Comparison of ENCODE assay signal across 10 cellular contexts in the genomic region with DNA sequence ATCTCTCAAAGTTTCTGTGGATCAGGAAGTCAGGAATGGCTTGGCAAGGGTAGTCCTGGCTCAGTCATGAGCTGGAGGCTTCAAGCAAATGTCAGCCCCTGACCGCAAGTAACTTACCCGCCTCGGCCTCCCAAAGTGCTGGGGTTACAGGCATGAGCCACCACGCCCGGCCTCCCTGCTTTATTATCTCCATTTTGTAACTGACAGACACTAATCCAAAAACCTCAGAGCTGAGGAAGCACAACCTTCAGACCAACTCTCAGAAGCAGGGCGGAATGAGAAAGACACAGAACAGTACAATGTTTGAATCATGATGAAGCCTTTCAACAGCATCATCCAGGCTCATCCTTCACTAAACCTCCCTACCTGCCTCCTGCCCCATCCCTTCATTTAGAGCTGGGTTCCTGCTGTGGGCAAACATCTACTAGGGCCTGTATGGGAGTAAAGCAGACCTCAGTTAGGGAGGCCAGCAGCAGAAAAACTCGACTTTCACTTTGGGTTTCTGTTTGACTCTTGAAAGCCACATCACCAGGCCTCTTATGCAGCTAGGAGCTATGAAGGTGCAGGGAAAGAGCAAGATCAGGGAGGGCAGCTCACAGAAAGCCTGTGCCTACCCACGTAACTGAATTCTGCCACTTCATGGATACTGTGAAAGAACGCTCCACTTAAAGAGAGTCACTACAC.
A peak's percentile ranks its signal among the peaks of the same experiment; 100 is the strongest.
DNase-seq lines count a peak whose midpoint lies in the region; ATAC-seq and TF ChIP-seq lines count a peak whose summit lies in the region.
"Had no signal": no experiment of that assay in that cellular context is flagged by ENCODE, and none has a peak within 500 bp of the region (broad histone marks: within the 10 kb centered on the region; RNA-seq: fewer than 3 reads in every experiment).

No MANE protein-coding gene starts in this region.

- no peak overlapping the region for H3K27ac Mint-ChIP-seq in natural killer cell
- H3K27ac Mint-ChIP-seq: stimulated activated naive B cell treated with anti-CD40 and anti-IgM and Interleukin-4, amounts not matched to agents 10 μg/mL and 1 μg/mL and 100 μg/mL, for 72 hours had no signal

- DNase-seq in natural killer cell (no peak), activated gamma-delta T cell (lab: John Stamatoyannopoulos, UW) (no peak), germinal center (ENCODE audit: low spot score) (no peak)
- no peak for DNase-seq in central memory CD4-positive, alpha-beta T cell
- DNase-seq: NCI-H748 treated with DMSO at 0.1 percent for 48 hours; posterior cingulate gyrus; stimulated activated naive B cell treated with anti-CD40 and anti-IgM and Interleukin-4, amounts not matched to agents 10 μg/mL and 1 μg/mL and 100 μg/mL, for 72 hours had no signal

- peaks cover 0 to 6% of the 10 kb centered on the region in 2 donors for H3K4me1 Mint-ChIP-seq in natural killer cell
- H3K4me1 Mint-ChIP-seq: stimulated activated naive B cell treated with anti-CD40 and anti-IgM and Interleukin-4, amounts not matched to agents 10 μg/mL and 1 μg/mL and 100 μg/mL, for 72 hours had no signal

- H3K27me3 Mint-ChIP-seq in natural killer cell (ENCODE audit: low read depth in 2 of 2), result peaks cover 7 to 8% of the 10 kb centered on the region in 2 donors

- H3K36me3 Mint-ChIP-seq in natural killer cell, result no peaks in the 10 kb centered on the region
- H3K36me3 Mint-ChIP-seq: stimulated activated naive B cell treated with anti-CD40 and anti-IgM and Interleukin-4, amounts not matched to agents 10 μg/mL and 1 μg/mL and 100 μg/mL, for 72 hours had no signal

- intact Hi-C loops in natural killer cell (cut with micrococcal nuclease), result no loop called here

- no peak for TF ChIP-seq CTCF in natural killer cell (IDR thresholded peaks at IDR 0.05)

- no peak overlapping the region for H3K4me3 Mint-ChIP-seq in natural killer cell
- H3K4me3 Mint-ChIP-seq: stimulated activated naive B cell treated with anti-CD40 and anti-IgM and Interleukin-4, amounts not matched to agents 10 μg/mL and 1 μg/mL and 100 μg/mL, for 72 hours had no signal

- no peaks in the 10 kb centered on the region for H3K9me3 Mint-ChIP-seq in natural killer cell
- H3K9me3 Mint-ChIP-seq: stimulated activated naive B cell treated with anti-CD40 and anti-IgM and Interleukin-4, amounts not matched to agents 10 μg/mL and 1 μg/mL and 100 μg/mL, for 72 hours had no signal

- peak; percentile 90 for ATAC-seq in GM18907 (IDR thresholded peaks at IDR 0.05; ENCODE audit: unreplicated experiment)
- ATAC-seq in GM21528 (IDR thresholded peaks at IDR 0.05; ENCODE audit: low FRiP score, unreplicated experiment), result peak; percentile 87
- ATAC-seq in HG03378 (IDR thresholded peaks at IDR 0.05; ENCODE audit: unreplicated experiment), result peak; percentile 93
- ATAC-seq in natural killer cell, result peak; percentile 59 to 70 (median 61)
